1 cellular context compared by ENCODE assay signal in the genomic region with DNA sequence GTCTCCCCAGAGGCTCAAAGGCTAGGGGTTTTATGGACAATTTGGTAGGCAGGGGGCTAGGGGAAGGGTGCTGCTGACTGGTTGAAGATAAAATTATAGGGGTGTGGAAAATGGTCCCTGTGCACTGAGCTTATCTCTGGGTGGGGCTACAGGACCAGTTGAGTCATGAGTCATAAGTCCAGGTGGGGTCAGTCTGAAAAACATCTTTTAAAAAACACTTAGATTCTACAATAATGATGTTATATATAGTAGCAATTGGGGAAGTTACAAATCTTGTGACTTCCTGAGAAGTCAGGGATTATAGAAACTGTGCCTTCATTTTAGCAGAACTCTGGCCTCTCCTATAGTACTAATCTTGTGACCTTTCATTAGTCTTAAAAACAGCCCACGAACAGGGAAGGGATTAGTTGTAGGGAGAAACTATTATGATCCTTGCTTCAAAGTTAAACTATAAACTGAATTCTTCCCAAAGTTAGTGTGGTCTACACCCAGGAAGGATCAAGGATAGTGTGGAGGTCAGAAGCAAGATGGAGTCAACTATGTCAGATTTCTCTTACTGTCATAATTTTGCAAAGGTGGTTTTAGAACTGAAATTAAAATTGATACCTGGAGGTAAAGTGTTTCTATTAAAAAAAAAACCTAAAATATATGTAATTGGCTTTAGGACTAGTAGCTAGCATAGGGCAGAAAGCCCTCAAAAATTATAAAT.
A peak's percentile ranks its signal among the peaks of the same experiment; 100 is the strongest.
TF ChIP-seq lines count a peak whose summit lies in the region.

No MANE protein-coding gene starts in this region.

TF ChIP-seq in K562, 482 proteins besides CTCF, POLR2A, EP300 and RAD21 (continued from another document and continues in another):
- TF ChIP-seq, protein P1, sequence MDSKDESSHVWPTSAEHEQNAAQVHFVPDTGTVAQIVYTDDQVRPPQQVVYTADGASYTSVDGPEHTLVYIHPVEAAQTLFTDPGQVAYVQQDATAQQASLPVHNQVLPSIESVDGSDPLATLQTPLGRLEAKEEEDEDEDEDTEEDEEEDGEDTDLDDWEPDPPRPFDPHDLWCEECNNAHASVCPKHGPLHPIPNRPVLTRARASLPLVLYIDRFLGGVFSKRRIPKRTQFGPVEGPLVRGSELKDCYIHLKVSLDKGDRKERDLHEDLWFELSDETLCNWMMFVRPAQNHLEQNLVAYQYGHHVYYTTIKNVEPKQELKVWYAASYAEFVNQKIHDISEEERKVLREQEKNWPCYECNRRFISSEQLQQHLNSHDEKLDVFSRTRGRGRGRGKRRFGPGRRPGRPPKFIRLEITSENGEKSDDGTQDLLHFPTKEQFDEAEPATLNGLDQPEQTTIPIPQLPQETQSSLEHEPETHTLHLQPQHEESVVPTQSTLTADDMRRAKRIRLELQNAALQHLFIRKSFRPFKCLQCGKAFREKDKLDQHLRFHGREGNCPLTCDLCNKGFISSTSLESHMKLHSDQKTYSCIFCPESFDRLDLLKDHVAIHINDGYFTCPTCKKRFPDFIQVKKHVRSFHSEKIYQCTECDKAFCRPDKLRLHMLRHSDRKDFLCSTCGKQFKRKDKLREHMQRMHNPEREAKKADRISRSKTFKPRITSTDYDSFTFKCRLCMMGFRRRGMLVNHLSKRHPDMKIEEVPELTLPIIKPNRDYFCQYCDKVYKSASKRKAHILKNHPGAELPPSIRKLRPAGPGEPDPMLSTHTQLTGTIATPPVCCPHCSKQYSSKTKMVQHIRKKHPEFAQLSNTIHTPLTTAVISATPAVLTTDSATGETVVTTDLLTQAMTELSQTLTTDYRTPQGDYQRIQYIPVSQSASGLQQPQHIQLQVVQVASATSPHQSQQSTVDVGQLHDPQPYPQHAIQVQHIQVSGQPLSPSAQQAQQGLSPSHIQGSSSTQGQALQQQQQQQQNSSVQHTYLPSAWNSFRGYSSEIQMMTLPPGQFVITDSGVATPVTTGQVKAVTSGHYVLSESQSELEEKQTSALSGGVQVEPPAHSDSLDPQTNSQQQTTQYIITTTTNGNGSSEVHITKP (IDR thresholded peaks at IDR 0.05; ENCODE audit: partially characterized antibody), result no peak
- TF ChIP-seq, protein P2, sequence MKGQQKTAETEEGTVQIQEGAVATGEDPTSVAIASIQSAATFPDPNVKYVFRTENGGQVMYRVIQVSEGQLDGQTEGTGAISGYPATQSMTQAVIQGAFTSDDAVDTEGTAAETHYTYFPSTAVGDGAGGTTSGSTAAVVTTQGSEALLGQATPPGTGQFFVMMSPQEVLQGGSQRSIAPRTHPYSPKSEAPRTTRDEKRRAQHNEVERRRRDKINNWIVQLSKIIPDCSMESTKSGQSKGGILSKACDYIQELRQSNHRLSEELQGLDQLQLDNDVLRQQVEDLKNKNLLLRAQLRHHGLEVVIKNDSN (CRISPR knock-in tag; IDR thresholded peaks at IDR 0.05), result no peak
- TF ChIP-seq, protein P3, sequence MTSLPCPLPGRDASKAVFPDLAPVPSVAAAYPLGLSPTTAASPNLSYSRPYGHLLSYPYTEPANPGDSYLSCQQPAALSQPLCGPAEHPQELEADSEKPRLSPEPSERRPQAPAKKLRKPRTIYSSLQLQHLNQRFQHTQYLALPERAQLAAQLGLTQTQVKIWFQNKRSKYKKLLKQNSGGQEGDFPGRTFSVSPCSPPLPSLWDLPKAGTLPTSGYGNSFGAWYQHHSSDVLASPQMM (CRISPR knock-in tag; IDR thresholded peaks at IDR 0.05), result no peak
- no peak for TF ChIP-seq TAL1 (IDR thresholded peaks at IDR 0.05)
- TF ChIP-seq, protein P4, sequence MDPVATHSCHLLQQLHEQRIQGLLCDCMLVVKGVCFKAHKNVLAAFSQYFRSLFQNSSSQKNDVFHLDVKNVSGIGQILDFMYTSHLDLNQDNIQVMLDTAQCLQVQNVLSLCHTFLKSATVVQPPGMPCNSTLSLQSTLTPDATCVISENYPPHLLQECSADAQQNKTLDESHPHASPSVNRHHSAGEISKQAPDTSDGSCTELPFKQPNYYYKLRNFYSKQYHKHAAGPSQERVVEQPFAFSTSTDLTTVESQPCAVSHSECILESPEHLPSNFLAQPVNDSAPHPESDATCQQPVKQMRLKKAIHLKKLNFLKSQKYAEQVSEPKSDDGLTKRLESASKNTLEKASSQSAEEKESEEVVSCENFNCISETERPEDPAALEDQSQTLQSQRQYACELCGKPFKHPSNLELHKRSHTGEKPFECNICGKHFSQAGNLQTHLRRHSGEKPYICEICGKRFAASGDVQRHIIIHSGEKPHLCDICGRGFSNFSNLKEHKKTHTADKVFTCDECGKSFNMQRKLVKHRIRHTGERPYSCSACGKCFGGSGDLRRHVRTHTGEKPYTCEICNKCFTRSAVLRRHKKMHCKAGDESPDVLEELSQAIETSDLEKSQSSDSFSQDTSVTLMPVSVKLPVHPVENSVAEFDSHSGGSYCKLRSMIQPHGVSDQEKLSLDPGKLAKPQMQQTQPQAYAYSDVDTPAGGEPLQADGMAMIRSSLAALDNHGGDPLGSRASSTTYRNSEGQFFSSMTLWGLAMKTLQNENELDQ (CRISPR knock-in tag; IDR thresholded peaks at IDR 0.05; ENCODE audit: borderline replicate concordance), result no peak
- TF ChIP-seq ZNF766 (CRISPR knock-in tag; conservative IDR thresholded peaks at IDR 0.05), result no peak
- no peak for TF ChIP-seq KHSRP (IDR thresholded peaks at IDR 0.05)
- no peak for TF ChIP-seq ZNF274 (IDR thresholded peaks at IDR 0.05; ENCODE audit: borderline replicate concordance, low read depth, low read length)
- TF ChIP-seq RBM25 (IDR thresholded peaks at IDR 0.05; ENCODE audit: low read depth, low read length, severe bottlenecking), result no peak
- no peak for TF ChIP-seq TEAD2 (tag; IDR thresholded peaks at IDR 0.05)
- 0 out of 2 replicates have a peak, but pooled peaks have one; percentile 5 for TF ChIP-seq KLF16 (IDR thresholded peaks at IDR 0.05)
- TF ChIP-seq SETDB1 (IDR thresholded peaks at IDR 0.05; ENCODE audit: low read length), result no peak
- TF ChIP-seq NONO (IDR thresholded peaks at IDR 0.05; ENCODE audit: low read depth in 2 of 2, low read length in 1 of 2), result no peak
- no peak for TF ChIP-seq ZNF175 (CRISPR knock-in tag; IDR thresholded peaks at IDR 0.05; ENCODE audit: low read depth)
- no peak for TF ChIP-seq BMI1 (IDR thresholded peaks at IDR 0.05; ENCODE audit: low read length)
- no peak for TF ChIP-seq ZBTB7A (IDR thresholded peaks at IDR 0.05; ENCODE audit: borderline replicate concordance, control insufficient read depth, low read depth, low read length)
- no peak for TF ChIP-seq SUPT5H (IDR thresholded peaks at IDR 0.05)
- TF ChIP-seq RUNX1 (IDR thresholded peaks at IDR 0.05; ENCODE audit: low read depth), result no peak
- TF ChIP-seq, protein P5, sequence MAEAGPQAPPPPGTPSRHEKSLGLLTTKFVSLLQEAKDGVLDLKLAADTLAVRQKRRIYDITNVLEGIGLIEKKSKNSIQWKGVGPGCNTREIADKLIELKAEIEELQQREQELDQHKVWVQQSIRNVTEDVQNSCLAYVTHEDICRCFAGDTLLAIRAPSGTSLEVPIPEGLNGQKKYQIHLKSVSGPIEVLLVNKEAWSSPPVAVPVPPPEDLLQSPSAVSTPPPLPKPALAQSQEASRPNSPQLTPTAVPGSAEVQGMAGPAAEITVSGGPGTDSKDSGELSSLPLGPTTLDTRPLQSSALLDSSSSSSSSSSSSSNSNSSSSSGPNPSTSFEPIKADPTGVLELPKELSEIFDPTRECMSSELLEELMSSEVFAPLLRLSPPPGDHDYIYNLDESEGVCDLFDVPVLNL (CRISPR knock-in tag; IDR thresholded peaks at IDR 0.05; ENCODE audit: low read depth), result no peak
- TF ChIP-seq FOSL1 (tag; conservative IDR thresholded peaks at IDR 0.05), result peak; percentile 27; the same call in 1 of the 2 replicates
- 0 out of 2 replicates have a peak, but pooled peaks have one; percentile 29 for TF ChIP-seq ZNF140 (CRISPR knock-in tag; IDR thresholded peaks at IDR 0.05)
- no peak for TF ChIP-seq CBX1 (IDR thresholded peaks at IDR 0.05; ENCODE audit: low read depth)
- TF ChIP-seq, protein P6, sequence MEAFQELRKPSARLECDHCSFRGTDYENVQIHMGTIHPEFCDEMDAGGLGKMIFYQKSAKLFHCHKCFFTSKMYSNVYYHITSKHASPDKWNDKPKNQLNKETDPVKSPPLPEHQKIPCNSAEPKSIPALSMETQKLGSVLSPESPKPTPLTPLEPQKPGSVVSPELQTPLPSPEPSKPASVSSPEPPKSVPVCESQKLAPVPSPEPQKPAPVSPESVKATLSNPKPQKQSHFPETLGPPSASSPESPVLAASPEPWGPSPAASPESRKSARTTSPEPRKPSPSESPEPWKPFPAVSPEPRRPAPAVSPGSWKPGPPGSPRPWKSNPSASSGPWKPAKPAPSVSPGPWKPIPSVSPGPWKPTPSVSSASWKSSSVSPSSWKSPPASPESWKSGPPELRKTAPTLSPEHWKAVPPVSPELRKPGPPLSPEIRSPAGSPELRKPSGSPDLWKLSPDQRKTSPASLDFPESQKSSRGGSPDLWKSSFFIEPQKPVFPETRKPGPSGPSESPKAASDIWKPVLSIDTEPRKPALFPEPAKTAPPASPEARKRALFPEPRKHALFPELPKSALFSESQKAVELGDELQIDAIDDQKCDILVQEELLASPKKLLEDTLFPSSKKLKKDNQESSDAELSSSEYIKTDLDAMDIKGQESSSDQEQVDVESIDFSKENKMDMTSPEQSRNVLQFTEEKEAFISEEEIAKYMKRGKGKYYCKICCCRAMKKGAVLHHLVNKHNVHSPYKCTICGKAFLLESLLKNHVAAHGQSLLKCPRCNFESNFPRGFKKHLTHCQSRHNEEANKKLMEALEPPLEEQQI (IDR thresholded peaks at IDR 0.05), result 0 out of 2 replicates have a peak, but pooled peaks have one; percentile 41
- no peak for TF ChIP-seq U2AF2 (optimal IDR thresholded peaks at IDR 0.05; ENCODE audit: low read depth, low read length)
- no peak for TF ChIP-seq E2F3 (CRISPR knock-in tag; IDR thresholded peaks at IDR 0.05)
- 0 out of 2 replicates have a peak, but pooled peaks have one; percentile 31 for TF ChIP-seq SMARCA4 (IDR thresholded peaks at IDR 0.05)
- TF ChIP-seq, protein P7, sequence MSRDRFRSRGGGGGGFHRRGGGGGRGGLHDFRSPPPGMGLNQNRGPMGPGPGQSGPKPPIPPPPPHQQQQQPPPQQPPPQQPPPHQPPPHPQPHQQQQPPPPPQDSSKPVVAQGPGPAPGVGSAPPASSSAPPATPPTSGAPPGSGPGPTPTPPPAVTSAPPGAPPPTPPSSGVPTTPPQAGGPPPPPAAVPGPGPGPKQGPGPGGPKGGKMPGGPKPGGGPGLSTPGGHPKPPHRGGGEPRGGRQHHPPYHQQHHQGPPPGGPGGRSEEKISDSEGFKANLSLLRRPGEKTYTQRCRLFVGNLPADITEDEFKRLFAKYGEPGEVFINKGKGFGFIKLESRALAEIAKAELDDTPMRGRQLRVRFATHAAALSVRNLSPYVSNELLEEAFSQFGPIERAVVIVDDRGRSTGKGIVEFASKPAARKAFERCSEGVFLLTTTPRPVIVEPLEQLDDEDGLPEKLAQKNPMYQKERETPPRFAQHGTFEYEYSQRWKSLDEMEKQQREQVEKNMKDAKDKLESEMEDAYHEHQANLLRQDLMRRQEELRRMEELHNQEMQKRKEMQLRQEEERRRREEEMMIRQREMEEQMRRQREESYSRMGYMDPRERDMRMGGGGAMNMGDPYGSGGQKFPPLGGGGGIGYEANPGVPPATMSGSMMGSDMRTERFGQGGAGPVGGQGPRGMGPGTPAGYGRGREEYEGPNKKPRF (IDR thresholded peaks at IDR 0.05; ENCODE audit: low read depth, low read length), result no peak
- no peak for TF ChIP-seq HDAC2 (IDR thresholded peaks at IDR 0.05)
- no peak for TF ChIP-seq PHB2 (IDR thresholded peaks at IDR 0.05; ENCODE audit: low read depth)
- TF ChIP-seq, protein P8, sequence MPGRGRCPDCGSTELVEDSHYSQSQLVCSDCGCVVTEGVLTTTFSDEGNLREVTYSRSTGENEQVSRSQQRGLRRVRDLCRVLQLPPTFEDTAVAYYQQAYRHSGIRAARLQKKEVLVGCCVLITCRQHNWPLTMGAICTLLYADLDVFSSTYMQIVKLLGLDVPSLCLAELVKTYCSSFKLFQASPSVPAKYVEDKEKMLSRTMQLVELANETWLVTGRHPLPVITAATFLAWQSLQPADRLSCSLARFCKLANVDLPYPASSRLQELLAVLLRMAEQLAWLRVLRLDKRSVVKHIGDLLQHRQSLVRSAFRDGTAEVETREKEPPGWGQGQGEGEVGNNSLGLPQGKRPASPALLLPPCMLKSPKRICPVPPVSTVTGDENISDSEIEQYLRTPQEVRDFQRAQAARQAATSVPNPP (IDR thresholded peaks at IDR 0.05; ENCODE audit: borderline replicate concordance, insufficient read depth, insufficient read length), result no peak
- TF ChIP-seq PML (IDR thresholded peaks at IDR 0.05; ENCODE audit: low read length), result no peak
- no peak for TF ChIP-seq ZZZ3 (IDR thresholded peaks at IDR 0.05)
- no peak for TF ChIP-seq MECOM (CRISPR knock-in tag; IDR thresholded peaks at IDR 0.05)
- no peak for TF ChIP-seq ZNF121 (CRISPR knock-in tag; conservative IDR thresholded peaks at IDR 0.05)
- TF ChIP-seq DMBX1 (CRISPR knock-in tag; IDR thresholded peaks at IDR 0.05; ENCODE audit: borderline replicate concordance), result peak; percentile 95
- TF ChIP-seq ARID2 (IDR thresholded peaks at IDR 0.05), result no peak
- TF ChIP-seq ETS2 (tag; IDR thresholded peaks at IDR 0.05; ENCODE audit: borderline replicate concordance, poor library complexity, severe bottlenecking), result no peak
- TF ChIP-seq, protein P9, sequence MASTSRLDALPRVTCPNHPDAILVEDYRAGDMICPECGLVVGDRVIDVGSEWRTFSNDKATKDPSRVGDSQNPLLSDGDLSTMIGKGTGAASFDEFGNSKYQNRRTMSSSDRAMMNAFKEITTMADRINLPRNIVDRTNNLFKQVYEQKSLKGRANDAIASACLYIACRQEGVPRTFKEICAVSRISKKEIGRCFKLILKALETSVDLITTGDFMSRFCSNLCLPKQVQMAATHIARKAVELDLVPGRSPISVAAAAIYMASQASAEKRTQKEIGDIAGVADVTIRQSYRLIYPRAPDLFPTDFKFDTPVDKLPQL (IDR thresholded peaks at IDR 0.05; ENCODE audit: extremely low read depth, insufficient read length), result no peak
- TF ChIP-seq HMG20B (CRISPR knock-in tag; IDR thresholded peaks at IDR 0.05), result no peak
- TF ChIP-seq, protein P10, sequence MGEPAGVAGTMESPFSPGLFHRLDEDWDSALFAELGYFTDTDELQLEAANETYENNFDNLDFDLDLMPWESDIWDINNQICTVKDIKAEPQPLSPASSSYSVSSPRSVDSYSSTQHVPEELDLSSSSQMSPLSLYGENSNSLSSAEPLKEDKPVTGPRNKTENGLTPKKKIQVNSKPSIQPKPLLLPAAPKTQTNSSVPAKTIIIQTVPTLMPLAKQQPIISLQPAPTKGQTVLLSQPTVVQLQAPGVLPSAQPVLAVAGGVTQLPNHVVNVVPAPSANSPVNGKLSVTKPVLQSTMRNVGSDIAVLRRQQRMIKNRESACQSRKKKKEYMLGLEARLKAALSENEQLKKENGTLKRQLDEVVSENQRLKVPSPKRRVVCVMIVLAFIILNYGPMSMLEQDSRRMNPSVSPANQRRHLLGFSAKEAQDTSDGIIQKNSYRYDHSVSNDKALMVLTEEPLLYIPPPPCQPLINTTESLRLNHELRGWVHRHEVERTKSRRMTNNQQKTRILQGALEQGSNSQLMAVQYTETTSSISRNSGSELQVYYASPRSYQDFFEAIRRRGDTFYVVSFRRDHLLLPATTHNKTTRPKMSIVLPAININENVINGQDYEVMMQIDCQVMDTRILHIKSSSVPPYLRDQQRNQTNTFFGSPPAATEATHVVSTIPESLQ (CRISPR knock-in tag; IDR thresholded peaks at IDR 0.05), result no peak
- no peak for TF ChIP-seq BRD9 (IDR thresholded peaks at IDR 0.05; ENCODE audit: low read depth, partially characterized antibody)
- no peak for TF ChIP-seq NFIC (IDR thresholded peaks at IDR 0.05)
